17 cellular contexts compared by ENCODE assay signal in genomic region chr1:114330451-114330983, GRCh38.
DNase-seq lines count a peak whose midpoint lies in the region; ATAC-seq and TF ChIP-seq lines count a peak whose summit lies in the region.
"Had no signal": no experiment of that assay in that cellular context is flagged by ENCODE, and none has a peak within 500 bp of the region (broad histone marks: within the 10 kb centered on the region; RNA-seq: fewer than 3 reads in every experiment).

No MANE protein-coding gene starts in this region.

- no peak overlapping the region for H3K27ac ChIP-seq in CD4-positive, CD25-positive, alpha-beta regulatory T cell (ENCODE audit: insufficient read depth, low read length, poor library complexity, severe bottlenecking)
- H3K27ac ChIP-seq in smooth muscle cell (ENCODE audit: low read depth) (no peak overlapping the region), gastroesophageal sphincter (no peak overlapping the region), right atrium auricular region (no peak overlapping the region)
- H3K27ac ChIP-seq: 22Rv1, adrenal gland, tibial nerve had no signal

- H3K4me3 Mint-ChIP-seq in CD4-positive, CD25-positive, alpha-beta regulatory T cell = peak overlapping the region in 1 of 4 donors; percentile 7
- H3K4me3 Mint-ChIP-seq: activated B cell treated with CpG ODN at 0.5 μM for 24 hours, HFFc6 had no signal

- H3K27me3 ChIP-seq in CD4-positive, CD25-positive, alpha-beta regulatory T cell (ENCODE audit: control insufficient read depth, insufficient read depth, low read length) = no peaks in the 10 kb centered on the region
- H3K27me3 ChIP-seq in smooth muscle cell (ENCODE audit: low read depth) = no peaks in the 10 kb centered on the region
- peaks cover 7% of the 10 kb centered on the region for H3K27me3 ChIP-seq in gastroesophageal sphincter
- H3K27me3 ChIP-seq in right atrium auricular region = no peaks in the 10 kb centered on the region
- H3K27me3 ChIP-seq: adrenal gland, tibial nerve had no signal

- H3K27me3 Mint-ChIP-seq in CD4-positive, CD25-positive, alpha-beta regulatory T cell = peaks cover 11% of the 10 kb centered on the region

- H3K36me3 ChIP-seq in CD4-positive, CD25-positive, alpha-beta regulatory T cell (ENCODE audit: control insufficient read depth, insufficient read depth, low read length) = no peaks in the 10 kb centered on the region
- H3K36me3 ChIP-seq in mucosa of descending colon (ENCODE audit: low read depth) (no peaks in the 10 kb centered on the region), smooth muscle cell (ENCODE audit: low read depth) (no peaks in the 10 kb centered on the region), gastroesophageal sphincter (no peaks in the 10 kb centered on the region), right atrium auricular region (no peaks in the 10 kb centered on the region)
- H3K36me3 ChIP-seq: adrenal gland, tibial nerve had no signal

- H3K4me1 Mint-ChIP-seq in CD4-positive, CD25-positive, alpha-beta regulatory T cell = peaks cover 16 to 53% (median 27%) of the 10 kb centered on the region in 4 donors
- H3K4me1 Mint-ChIP-seq: activated B cell treated with CpG ODN at 0.5 μM for 24 hours had no signal

- H3K79me2 ChIP-seq in smooth muscle cell (ENCODE audit: low read depth) = no peaks in the 10 kb centered on the region

- H3K9ac ChIP-seq in smooth muscle cell (ENCODE audit: low read depth) = no peak overlapping the region

- peak overlapping the region in 2 of 3 donors; percentile 59 to 71 for H3K27ac Mint-ChIP-seq in CD4-positive, CD25-positive, alpha-beta regulatory T cell
- H3K27ac Mint-ChIP-seq: activated B cell treated with CpG ODN at 0.5 μM for 24 hours, HFFc6 had no signal

- WGBS in smooth muscle cell (ENCODE audit: low lambda C conversion rate) = 88% methylated on average over 4 of the region's 4 CpGs
- WGBS in gastroesophageal sphincter (ENCODE audit: low coverage in 1 of 2), 2 donors = 43 to 62% methylated on average over 2 to 3 of the region's 4 CpGs

- peak overlapping the region; percentile 8 for H3K4me3 ChIP-seq in CD4-positive, CD25-positive, alpha-beta regulatory T cell (ENCODE audit: low read depth, low read length)
- H3K4me3 ChIP-seq in mucosa of descending colon (no peak overlapping the region), smooth muscle cell (no peak overlapping the region), gastroesophageal sphincter (no peak overlapping the region), right atrium auricular region (no peak overlapping the region)
- H3K4me3 ChIP-seq: adrenal gland, tibial nerve had no signal

- no peak overlapping the region for H2AFZ ChIP-seq in smooth muscle cell (ENCODE audit: low read depth)

- intact Hi-C loops in mucosa of descending colon (cut with DNase I, micrococcal nuclease) = no loop called here

- no peak for TF ChIP-seq EP300 in gastroesophageal sphincter (IDR thresholded peaks at IDR 0.05)

- peak; percentile 11 for DNase-seq in DMS 273 (lab: John Stamatoyannopoulos, UW; ENCODE audit: unreplicated experiment)
- DNase-seq in DMS 273 treated with DMSO at 0.1 percent for 48 hours (lab: John Stamatoyannopoulos, UW) = no peak
- peak in 2 of 3 donors; percentile 19 to 43 for DNase-seq in CD4-positive, CD25-positive, alpha-beta regulatory T cell
- peak; percentile 46 to 78 for DNase-seq in SHP77 (lab: John Stamatoyannopoulos, UW)
- DNase-seq in mucosa of descending colon = no peak
- no peak for DNase-seq in smooth muscle cell (lab: John Stamatoyannopoulos, UW; ENCODE audit: unreplicated experiment)
- DNase-seq in right atrium auricular region (ENCODE audit: low spot score) = no peak
- DNase-seq: activated B cell treated with CpG ODN at 0.5 μM for 24 hours; adrenal gland; central memory CD4-positive, alpha-beta T cell; HFFc6; midbrain; NCI-H1048; stimulated activated CD4-positive, alpha-beta T cell treated with anti-CD3 and anti-CD28 coated beads, Interleukin-4, amount 100 ng/mL, for 24 hours had no signal

- no peaks in the 10 kb centered on the region for H3F3A ChIP-seq in smooth muscle cell (ENCODE audit: low read depth)

- TF ChIP-seq CTCF in mucosa of descending colon (IDR thresholded peaks at IDR 0.05) (no peak), smooth muscle cell (IDR thresholded peaks at IDR 0.05; ENCODE audit: borderline replicate concordance, insufficient read depth, poor library complexity, severe bottlenecking) (no peak), gastroesophageal sphincter (IDR thresholded peaks at IDR 0.05) (no peak), right atrium auricular region (IDR thresholded peaks at IDR 0.05) (no peak)

- peaks cover 0 to 2% (median 0%) of the 10 kb centered on the region in 7 donors for H3K9me3 Mint-ChIP-seq in CD4-positive, CD25-positive, alpha-beta regulatory T cell
- H3K9me3 Mint-ChIP-seq: activated B cell treated with CpG ODN at 0.5 μM for 24 hours, HFFc6 had no signal

- no peaks in the 10 kb centered on the region for H3K36me3 Mint-ChIP-seq in CD4-positive, CD25-positive, alpha-beta regulatory T cell

- peak; percentile 37 to 50 for ATAC-seq in CD4-positive, CD25-positive, alpha-beta regulatory T cell (ENCODE audit: low read depth in 2 of 2)
- peak; percentile 58 for ATAC-seq in mucosa of descending colon
- no peak for ATAC-seq in gastroesophageal sphincter

- no peak for TF ChIP-seq POLR2A in gastroesophageal sphincter (IDR thresholded peaks at IDR 0.05)

- H3K9me3 ChIP-seq in CD4-positive, CD25-positive, alpha-beta regulatory T cell (ENCODE audit: control insufficient read depth in 2 of 2, low read length in 2 of 2) = no peaks in the 10 kb centered on the region
- H3K9me3 ChIP-seq in mucosa of descending colon = no peaks in the 10 kb centered on the region
- no peaks in the 10 kb centered on the region for H3K9me3 ChIP-seq in smooth muscle cell (replicated peaks; ENCODE audit: low read depth)
- H3K9me3 ChIP-seq in gastroesophageal sphincter = peaks cover 0 to 6% (median 0%) of the 10 kb centered on the region in 3 donors
- H3K9me3 ChIP-seq in right atrium auricular region = no peaks in the 10 kb centered on the region
- H3K9me3 ChIP-seq: adrenal gland, tibial nerve had no signal

- H3K4me2 ChIP-seq in smooth muscle cell = no peak overlapping the region

- H3K4me1 ChIP-seq in CD4-positive, CD25-positive, alpha-beta regulatory T cell (ENCODE audit: control insufficient read depth, insufficient read depth, low read length, poor library complexity, severe bottlenecking) = peaks cover 34% of the 10 kb centered on the region
- H3K4me1 ChIP-seq in mucosa of descending colon (ENCODE audit: low read depth) (no peaks in the 10 kb centered on the region), smooth muscle cell (ENCODE audit: low read depth) (no peaks in the 10 kb centered on the region), gastroesophageal sphincter (no peaks in the 10 kb centered on the region), right atrium auricular region (no peaks in the 10 kb centered on the region)
- H3K4me1 ChIP-seq: adrenal gland, tibial nerve had no signal

- H4K20me1 ChIP-seq in smooth muscle cell (ENCODE audit: low read depth) = no peaks in the 10 kb centered on the region

Comparison
In these comparisons a context has a peak if more than half of its experiments do, and no peak if none do; other contexts are left out.
1. DNase-seq: peak in DMS 273 (single experiment), CD4-positive, CD25-positive, alpha-beta regulatory T cell (2 of 3) and SHP77 (2 of 2); none in DMS 273 treated with DMSO at 0.1 percent for 48 hours (single experiment), mucosa of descending colon (0 of 3), smooth muscle cell (single experiment) and right atrium auricular region (single experiment).